ENCODE assay signal across 19 cellular contexts in the genomic region with DNA sequence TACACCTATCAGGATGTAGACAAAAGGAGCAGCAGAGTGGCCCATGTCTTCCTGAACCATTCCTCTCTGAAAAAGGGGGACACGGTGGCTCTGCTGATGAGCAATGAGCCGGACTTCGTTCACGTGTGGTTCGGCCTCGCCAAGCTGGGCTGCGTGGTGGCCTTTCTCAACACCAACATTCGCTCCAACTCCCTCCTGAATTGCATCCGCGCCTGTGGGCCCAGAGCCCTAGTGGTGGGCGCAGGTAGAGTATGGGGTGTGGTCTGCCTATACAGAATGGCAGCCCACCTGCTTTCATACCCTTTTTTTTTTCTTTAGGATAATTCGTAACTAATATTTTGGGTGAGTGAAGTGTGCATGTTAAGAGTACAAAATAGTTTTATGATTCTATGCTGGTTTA. TPM values are rescaled to one million over a fixed set of nuclear protein-coding genes. Genes with fewer than 3 reads are reported as not detected.
DNase-seq lines count a peak whose midpoint lies in the region; ATAC-seq and TF ChIP-seq lines count a peak whose summit lies in the region.
"Had no signal": no experiment of that assay in that cellular context is flagged by ENCODE, and none has a peak within 500 bp of the region (broad histone marks: within the 10 kb centered on the region; RNA-seq: fewer than 3 reads in every experiment).

No MANE protein-coding gene starts in this region.

- no peak overlapping the region for H3K4me3 ChIP-seq in BE2C (ENCODE audit: low read depth, low read length)
- peak overlapping the region; percentile 66 for H3K4me3 ChIP-seq in WERI-Rb-1 (ENCODE audit: low read depth, low read length)
- H3K4me3 ChIP-seq: A549, colonic mucosa had no signal

- no peaks in the 10 kb centered on the region for H3K9me3 ChIP-seq in BE2C
- no peaks in the 10 kb centered on the region for H3K9me3 ChIP-seq in WERI-Rb-1 (ENCODE audit: severe bottlenecking)
- H3K9me3 ChIP-seq: A549, Caco-2, colonic mucosa had no signal

- DNase-seq in BE2C (no peak), WERI-Rb-1 (peak; percentile 11), Right ventricle myocardium superior (no peak), iPS-NIHi7 (ENCODE audit: extremely low spot score) (peak; percentile 24), T1000 (lab: John Stamatoyannopoulos, UW) (no peak), occipital lobe (lab: John Stamatoyannopoulos, UW) (no peak), immature natural killer cell (no peak)
- DNase-seq in stimulated activated CD8-positive, alpha-beta memory T cell treated with anti-CD3 and anti-CD28 coated beads, Interleukin-4, amount 100 ng/mL, for 48 hours = no peak
- DNase-seq: activated CD4-positive, alpha-beta T cell treated with anti-CD3 and anti-CD28 coated beads for 36 hours; activated CD8-positive, alpha-beta memory T cell treated with anti-CD3 and anti-CD28 coated beads, Interleukin-2, amount 10 ng/mL, durations not matched to agents 7 days and 5 days; Caco-2; colonic mucosa; hippocampal formation; left colon; NCI-H146; NCI-H526 treated with DMSO at 0.1 percent for 48 hours had no signal

- no peak overlapping the region for H3K4me3 Mint-ChIP-seq in immature natural killer cell
- H3K4me3 Mint-ChIP-seq: activated CD4-positive, alpha-beta T cell treated with anti-CD3 and anti-CD28 coated beads for 36 hours; activated CD8-positive, alpha-beta memory T cell treated with anti-CD3 and anti-CD28 coated beads, Interleukin-2, amount 10 ng/mL, durations not matched to agents 7 days and 5 days; activated naive CD8-positive, alpha-beta T cell; activated T-helper 1 cell treated with anti-CD3 and anti-CD28 coated beads, Interleukin-12 subunit alpha, Interleukin-12 subunit beta, Interleukin-2, Interleukin-4 antibody, amounts not matched to agents 30 ng/mL and 10 ng/mL and 1 ng/mL, durations not matched to agents 14 hours and 24 hours and 36 hours had no signal

- intact Hi-C loops in Right ventricle myocardium superior (cut with DNase I) = no loop called here

- no peaks in the 10 kb centered on the region for H3K4me1 Mint-ChIP-seq in immature natural killer cell
- H3K4me1 Mint-ChIP-seq: activated CD4-positive, alpha-beta T cell treated with anti-CD3 and anti-CD28 coated beads for 36 hours; activated CD8-positive, alpha-beta memory T cell treated with anti-CD3 and anti-CD28 coated beads, Interleukin-2, amount 10 ng/mL, durations not matched to agents 7 days and 5 days had no signal

- peak; percentile 28 for TF ChIP-seq CTCF in BE2C (IDR thresholded peaks at IDR 0.05; ENCODE audit: low read depth, low read length)
- TF ChIP-seq CTCF in WERI-Rb-1 (IDR thresholded peaks at IDR 0.05; ENCODE audit: low read depth, low read length) = 0 out of 2 replicates have a peak, but pooled peaks have one; percentile 7

- H3K36me3 ChIP-seq in BE2C = no peaks in the 10 kb centered on the region
- no peaks in the 10 kb centered on the region for H3K36me3 ChIP-seq in WERI-Rb-1
- H3K36me3 ChIP-seq: colonic mucosa had no signal

- peaks cover 0 to 3% (median 0%) of the 10 kb centered on the region in 3 donors for H3K36me3 Mint-ChIP-seq in immature natural killer cell
- H3K36me3 Mint-ChIP-seq: activated CD8-positive, alpha-beta memory T cell treated with anti-CD3 and anti-CD28 coated beads, Interleukin-2, amount 10 ng/mL, durations not matched to agents 7 days and 5 days; activated naive CD8-positive, alpha-beta T cell had no signal

- H3K4me1 ChIP-seq in BE2C = no peaks in the 10 kb centered on the region
- H3K4me1 ChIP-seq: A549, Caco-2, colonic mucosa had no signal

- ATAC-seq in Right ventricle myocardium superior (ENCODE audit: poor library complexity) = peak; percentile 62
- ATAC-seq: activated CD4-positive, alpha-beta T cell treated with anti-CD3 and anti-CD28 coated beads for 36 hours; activated CD8-positive, alpha-beta memory T cell treated with anti-CD3 and anti-CD28 coated beads, Interleukin-2, amount 10 ng/mL, durations not matched to agents 7 days and 5 days; left colon had no signal

- no peak overlapping the region for H3K27ac Mint-ChIP-seq in immature natural killer cell
- H3K27ac Mint-ChIP-seq: activated CD4-positive, alpha-beta T cell treated with anti-CD3 and anti-CD28 coated beads for 36 hours; activated CD8-positive, alpha-beta memory T cell treated with anti-CD3 and anti-CD28 coated beads, Interleukin-2, amount 10 ng/mL, durations not matched to agents 7 days and 5 days; activated naive CD8-positive, alpha-beta T cell; activated T-helper 1 cell treated with anti-CD3 and anti-CD28 coated beads, Interleukin-12 subunit alpha, Interleukin-12 subunit beta, Interleukin-2, Interleukin-4 antibody, amounts not matched to agents 30 ng/mL and 10 ng/mL and 1 ng/mL, durations not matched to agents 14 hours and 24 hours and 36 hours had no signal

- no peak overlapping the region for H3K27ac ChIP-seq in WERI-Rb-1
- H3K27ac ChIP-seq: A549, colonic mucosa had no signal

- peaks cover 6 to 20% (median 9%) of the 10 kb centered on the region in 6 donors for H3K9me3 Mint-ChIP-seq in immature natural killer cell

- H3K27me3 ChIP-seq in BE2C = no peaks in the 10 kb centered on the region
- H3K27me3 ChIP-seq in WERI-Rb-1 (ENCODE audit: insufficient read depth, low read depth, severe bottlenecking) = no peaks in the 10 kb centered on the region
- H3K27me3 ChIP-seq: colonic mucosa had no signal

- peaks cover 1 to 3% (median 2%) of the 10 kb centered on the region in 3 donors for H3K27me3 Mint-ChIP-seq in immature natural killer cell (ENCODE audit: low read depth in 3 of 3)

RNA-seq across cellular contexts. Expression of a gene that starts 1.1 kb away (rescaled TPM):
- polyA plus RNA-seq in BE2C (2012; ENCODE audit: insufficient read depth, insufficient read length, low read depth) = 35.1 TPM
- total RNA-seq in Right ventricle myocardium superior = 82.3 TPM
- 0.62 TPM for total RNA-seq in occipital lobe
- polyA plus RNA-seq in immature natural killer cell = not detected
- total RNA-seq: activated CD4-positive, alpha-beta T cell treated with anti-CD3 and anti-CD28 coated beads for 36 hours; activated CD8-positive, alpha-beta memory T cell treated with anti-CD3 and anti-CD28 coated beads, Interleukin-2, amount 10 ng/mL, durations not matched to agents 7 days and 5 days; activated T-helper 1 cell treated with anti-CD3 and anti-CD28 coated beads, Interleukin-12 subunit alpha, Interleukin-12 subunit beta, Interleukin-2, Interleukin-4 antibody, amounts not matched to agents 30 ng/mL and 10 ng/mL and 1 ng/mL, durations not matched to agents 14 hours and 24 hours and 36 hours; Caco-2 had no signal

Comparison
In these comparisons a context has a peak if more than half of its experiments do, and no peak if none do; other contexts are left out.
1. DNase-seq: peak in WERI-Rb-1 (single experiment) and iPS-NIHi7 (single experiment); none in BE2C (single experiment), Right ventricle myocardium superior (single experiment), T1000 (single experiment), stimulated activated CD8-positive, alpha-beta memory T cell treated with anti-CD3 and anti-CD28 coated beads, Interleukin-4, amount 100 ng/mL, for 48 hours (single experiment), occipital lobe (single experiment) and immature natural killer cell (0 of 3).
2. RNA of a gene that starts 1.1 kb away (total RNA-seq): 82.3 TPM in Right ventricle myocardium superior (single experiment); 0.62 TPM in occipital lobe (single experiment); every median in the first group is over 10 times any median in the second.